1 cellular context compared by ENCODE assay signal in genomic region chr3:129428382-129429079, GRCh38.
TF ChIP-seq lines count a peak whose summit lies in the region.

EFCAB12 (minus strand) TSS chr3:129428636; CDS start chr3:129428488, 148 bp downstream.

TF ChIP-seq in HepG2, 621 proteins besides CTCF, POLR2A, EP300 and RAD21 (continued from another document):
- TF ChIP-seq ZNF639 (CRISPR knock-in tag; conservative IDR thresholded peaks at IDR 0.05), result no peak
- no peak for TF ChIP-seq ARNTL (CRISPR knock-in tag; IDR thresholded peaks at IDR 0.05)
- no peak for TF ChIP-seq KMT2A (CRISPR knock-in tag; IDR thresholded peaks at IDR 0.05)
- no peak for TF ChIP-seq PHF20 (CRISPR knock-in tag; IDR thresholded peaks at IDR 0.05)
- no peak for TF ChIP-seq ZNF616 (CRISPR knock-in tag; IDR thresholded peaks at IDR 0.05; ENCODE audit: low read depth)
- TF ChIP-seq ZNF317 (CRISPR knock-in tag; IDR thresholded peaks at IDR 0.05), result no peak
- no peak for TF ChIP-seq KMT2B (CRISPR knock-in tag; IDR thresholded peaks at IDR 0.05)
- TF ChIP-seq TGIF2 (CRISPR knock-in tag; IDR thresholded peaks at IDR 0.05), result no peak
- no peak for TF ChIP-seq SMAD1 (CRISPR knock-in tag; IDR thresholded peaks at IDR 0.05; ENCODE audit: borderline replicate concordance, low read depth)
- no peak for TF ChIP-seq GTF3A (CRISPR knock-in tag; conservative IDR thresholded peaks at IDR 0.05)
- TF ChIP-seq RFX3 (CRISPR knock-in tag; IDR thresholded peaks at IDR 0.05), result peak; percentile 97
- no peak for TF ChIP-seq MED8 (CRISPR knock-in tag; IDR thresholded peaks at IDR 0.05; ENCODE audit: insufficient replicate concordance)
- 0 out of 2 replicates have a peak, but pooled peaks have one; percentile 12 for TF ChIP-seq ARID5B (CRISPR knock-in tag; IDR thresholded peaks at IDR 0.05)
- TF ChIP-seq ZSCAN30 (CRISPR knock-in tag; IDR thresholded peaks at IDR 0.05), result no peak
- peak; percentile 75; the same call in 1 of the 2 replicates for TF ChIP-seq SIN3A (IDR thresholded peaks at IDR 0.05; ENCODE audit: borderline replicate concordance, low read depth, low read length)
- TF ChIP-seq ZNF431 (CRISPR knock-in tag; IDR thresholded peaks at IDR 0.05; ENCODE audit: borderline replicate concordance, low read depth), result no peak
- TF ChIP-seq SYNCRIP (IDR thresholded peaks at IDR 0.05; ENCODE audit: insufficient read depth, low read depth, low read length), result no peak
- TF ChIP-seq MAX (IDR thresholded peaks at IDR 0.05), result peak; percentile 53
- no peak for TF ChIP-seq ZBTB3 (CRISPR knock-in tag; IDR thresholded peaks at IDR 0.05; ENCODE audit: borderline replicate concordance, low read depth)
- no peak for TF ChIP-seq RFX5 (IDR thresholded peaks at IDR 0.05; ENCODE audit: low read depth, low read length)
- peak; percentile 33; the same call in 1 of the 2 replicates for TF ChIP-seq ZBTB10 (CRISPR knock-in tag; IDR thresholded peaks at IDR 0.05; ENCODE audit: borderline replicate concordance)
- no peak for TF ChIP-seq CREB3 (CRISPR knock-in tag; IDR thresholded peaks at IDR 0.05)
